Comparison of ENCODE assay signal across 25 cellular contexts in the genomic region with DNA sequence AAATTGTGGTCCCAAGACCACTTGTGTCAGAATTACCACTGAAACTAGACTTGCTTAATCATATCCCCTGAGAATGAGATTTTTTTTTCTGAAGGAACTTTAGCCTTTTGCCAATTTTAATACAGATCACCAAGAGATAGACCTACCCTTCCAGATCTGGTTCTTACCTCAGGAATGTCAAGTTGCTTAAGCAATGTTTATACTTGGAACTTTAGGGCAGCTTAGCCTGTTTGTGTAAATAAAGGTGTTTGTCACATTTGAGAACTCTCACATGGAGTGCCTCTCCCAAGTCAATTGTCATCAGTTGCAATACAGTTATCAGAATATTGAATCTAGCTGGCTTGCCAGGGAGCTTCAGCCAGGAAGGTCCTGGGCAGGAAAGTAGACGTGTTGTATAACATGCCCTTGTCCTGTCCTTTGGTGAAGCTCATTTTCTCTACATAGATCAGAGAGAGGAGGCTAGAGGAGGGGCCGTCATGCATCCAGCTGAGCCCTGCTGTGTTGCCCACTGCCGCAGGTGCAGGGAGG. TPM values are rescaled to one million over a fixed set of nuclear protein-coding genes. Genes with fewer than 3 reads are reported as not detected.
A peak's percentile ranks its signal among the peaks of the same experiment; 100 is the strongest.
DNase-seq lines count a peak whose midpoint lies in the region; ATAC-seq and TF ChIP-seq lines count a peak whose summit lies in the region.
"Had no signal": no experiment of that assay in that cellular context is flagged by ENCODE, and none has a peak within 500 bp of the region (broad histone marks: within the 10 kb centered on the region; RNA-seq: fewer than 3 reads in every experiment).

No MANE protein-coding gene starts in this region.

- POLR2A ChIA-PET in MCF 10A (lab: Yijun Ruan, JAX), result interaction anchor here (0.7 to 0.9 kb wide), 2 partner anchors 18 to 34 kb away, joined by 3 read pairs; no protein-coding TSS in a partner anchor

- DNase-seq in MCF 10A (ENCODE audit: unreplicated experiment), result no peak
- no peak for DNase-seq in mammary epithelial cell
- peak; percentile 2 for DNase-seq in amniotic epithelial cell (ENCODE audit: low read depth)
- DNase-seq in lung (ENCODE audit: low spot score), result peak; percentile 36
- no peak for DNase-seq in transverse colon
- DNase-seq in NCI-H446 treated with DMSO at 0.1 percent for 48 hours (lab: John Stamatoyannopoulos, UW), result no peak
- DNase-seq in SHP77 (lab: John Stamatoyannopoulos, UW), result no peak
- DNase-seq: 8988T; activated CD4-positive, alpha-beta T cell treated with anti-CD3 and anti-CD28 coated beads for 36 hours; AML-193; COR-L47; effector CD4-positive, alpha-beta T cell; kidney glomerular epithelial cell; MV-4-11; naive thymus-derived CD8-positive, alpha-beta T cell; NCI-H1694; NCI-H2171 treated with DMSO at 0.1 percent for 48 hours; NCI-H526 treated with DMSO at 0.1 percent for 48 hours; ovary; SHP77 treated with DMSO at 0.1 percent for 48 hours; T-cell had no signal

- no peaks in the 10 kb centered on the region for H3K36me3 Mint-ChIP-seq in MCF 10A (ENCODE audit: insufficient read depth, unreplicated experiment)
- H3K36me3 Mint-ChIP-seq: naive thymus-derived CD8-positive, alpha-beta T cell had no signal

- no peak for TF ChIP-seq EP300 in transverse colon (IDR thresholded peaks at IDR 0.05; ENCODE audit: low read depth)

- H3K4me1 ChIP-seq in mammary epithelial cell (ENCODE audit: insufficient read depth, low read length) (peaks cover 16% of the 10 kb centered on the region), lung (ENCODE audit: control insufficient read depth in 2 of 2, insufficient read depth in 2 of 2, low read length in 2 of 2) (peaks cover 20 to 26% of the 10 kb centered on the region in 2 donors), transverse colon (peaks cover 29 to 46% (median 34%) of the 10 kb centered on the region in 4 donors)

- in situ Hi-C loops in mammary epithelial cell (cut with MboI; ENCODE audit: low sequenced_read_pairs in 2 of 2), result no loop called here
- in situ Hi-C loops in transverse colon (cut with MboI; ENCODE audit: low pct_ligation_motif_present in 1 of 4, low pct_unique_long_range_greater_than_20kb in 1 of 4, low sequenced_read_pairs in 3 of 4), result no loop called here

- no peak overlapping the region for H3K4me3 Mint-ChIP-seq in MCF 10A (ENCODE audit: unreplicated experiment)
- H3K4me3 Mint-ChIP-seq: activated CD4-positive, alpha-beta T cell treated with anti-CD3 and anti-CD28 coated beads for 36 hours; activated naive CD4-positive, alpha-beta T cell treated with anti-CD3 and anti-CD28 coated beads, Interleukin-2, amount 50 U/mL, for 24 hours; mesothelial cell of epicardium; naive thymus-derived CD8-positive, alpha-beta T cell; T-cell had no signal

- intact Hi-C loops in MCF 10A (cut with micrococcal nuclease), result no loop called here
- intact Hi-C loops in mammary epithelial cell (cut with micrococcal nuclease), result no loop called here
- intact Hi-C loops in transverse colon (cut with DNase I; ENCODE audit: low total_unique reads), result no loop called here

- H3K9me3 ChIP-seq in mammary epithelial cell (replicated peaks; ENCODE audit: insufficient read depth, low read length), result no peaks in the 10 kb centered on the region
- no peaks in the 10 kb centered on the region for H3K9me3 ChIP-seq in lung (ENCODE audit: control insufficient read depth in 2 of 2, insufficient read depth in 1 of 2, low read length in 1 of 2)
- H3K9me3 ChIP-seq in transverse colon, result no peaks in the 10 kb centered on the region
- H3K9me3 ChIP-seq: ovary had no signal

- no peak overlapping the region for H3K4me3 ChIP-seq in mammary epithelial cell (replicated peaks in 1 of 3; ENCODE audit: insufficient read depth in 1 of 3, low read depth in 2 of 3, low read length in 3 of 3)
- H3K4me3 ChIP-seq in lung, result no peak overlapping the region
- H3K4me3 ChIP-seq in transverse colon, result no peak overlapping the region
- H3K4me3 ChIP-seq: ovary had no signal

- H2AFZ ChIP-seq in mammary epithelial cell (ENCODE audit: low read depth, low read length), result no peak overlapping the region

- no peak overlapping the region for H3K9ac ChIP-seq in mammary epithelial cell (ENCODE audit: insufficient read depth, low read length)
- H3K9ac ChIP-seq: KMS-11 had no signal

- H3K27ac Mint-ChIP-seq in MCF 10A (ENCODE audit: low read depth, unreplicated experiment), result peak overlapping the region; percentile 61
- H3K27ac Mint-ChIP-seq: activated CD4-positive, alpha-beta T cell treated with anti-CD3 and anti-CD28 coated beads for 36 hours; activated naive CD4-positive, alpha-beta T cell treated with anti-CD3 and anti-CD28 coated beads, Interleukin-2, amount 50 U/mL, for 24 hours had no signal

- H3K4me1 Mint-ChIP-seq in MCF 10A (ENCODE audit: insufficient read depth, unreplicated experiment), result peaks cover 14% of the 10 kb centered on the region

- H3K27me3 Mint-ChIP-seq in MCF 10A (ENCODE audit: insufficient read depth, unreplicated experiment), result no peaks in the 10 kb centered on the region
- H3K27me3 Mint-ChIP-seq: activated CD4-positive, alpha-beta T cell treated with anti-CD3 and anti-CD28 coated beads for 36 hours; activated naive CD4-positive, alpha-beta T cell treated with anti-CD3 and anti-CD28 coated beads, Interleukin-2, amount 50 U/mL, for 24 hours; T-cell had no signal

- H3K4me2 ChIP-seq in mammary epithelial cell (ENCODE audit: insufficient read depth, low read depth, low read length), result no peak overlapping the region
- H3K4me2 ChIP-seq: KMS-11 had no signal

- no peaks in the 10 kb centered on the region for H3K79me2 ChIP-seq in mammary epithelial cell (ENCODE audit: insufficient read depth, low read length)

- WGBS in mammary epithelial cell (ENCODE audit: low coverage, missing lambda C conversion rate), result 67% methylated on average over 3 of the region's 3 CpGs
- 58 to 83% methylated on average over 3 of the region's 3 CpGs for WGBS in lung, 2 donors
- 75 to 89% methylated on average over 2 to 3 of the region's 3 CpGs for WGBS in transverse colon (ENCODE audit: low coverage in 1 of 2), 2 donors

- no peaks in the 10 kb centered on the region for H3K9me3 Mint-ChIP-seq in MCF 10A (ENCODE audit: unreplicated experiment)
- H3K9me3 Mint-ChIP-seq: activated naive CD4-positive, alpha-beta T cell treated with anti-CD3 and anti-CD28 coated beads, Interleukin-2, amount 50 U/mL, for 24 hours had no signal

- dilution Hi-C loops in mammary epithelial cell (cut with HindIII; ENCODE audit: low sequenced_read_pairs), result no loop called here

- H4K20me1 ChIP-seq in mammary epithelial cell (ENCODE audit: insufficient read depth, low read length), result no peaks in the 10 kb centered on the region

- no peak for TF ChIP-seq CTCF in MCF 10A (IDR thresholded peaks at IDR 0.05; ENCODE audit: unreplicated experiment)
- TF ChIP-seq CTCF in mammary epithelial cell (conservative IDR thresholded peaks at IDR 0.05 in 1 of 2, IDR thresholded peaks at IDR 0.05 in 1 of 2; ENCODE audit: extremely low read depth in 1 of 2, insufficient read depth in 1 of 2, low read depth in 1 of 2, low read length in 2 of 2), result no peak
- no peak for TF ChIP-seq CTCF in lung (IDR thresholded peaks at IDR 0.05; ENCODE audit: control extremely low read depth, extremely low read depth)
- TF ChIP-seq CTCF in transverse colon (IDR thresholded peaks at IDR 0.05), result no peak

- H3K36me3 ChIP-seq in mammary epithelial cell (ENCODE audit: insufficient read depth, low read length), result no peaks in the 10 kb centered on the region
- H3K36me3 ChIP-seq in lung (ENCODE audit: control insufficient read depth in 2 of 2, insufficient read depth in 2 of 2, low read length in 2 of 2), result no peaks in the 10 kb centered on the region
- no peaks in the 10 kb centered on the region for H3K36me3 ChIP-seq in transverse colon
- H3K36me3 ChIP-seq: ovary had no signal

- BruUV-seq in MCF 10A (replicated peaks; lab: Mats Ljungman, UMichigan), result no TSS peak
- no TSS peak for BruUV-seq in mammary epithelial cell (replicated peaks; lab: Mats Ljungman, UMichigan)

- CTCF ChIA-PET in MCF 10A (lab: Yijun Ruan, JAX) (interaction anchor here (0.6 to 2.8 kb wide), 4 partner anchors 34 to 441 kb away, joined by 3 to 10 read pairs (median 3); no protein-coding TSS in a partner anchor), mammary epithelial cell (lab: Charles Lee; ENCODE audit: low non-redundant PET) (no interaction called here)

- no peak for TF ChIP-seq POLR2A in transverse colon (IDR thresholded peaks at IDR 0.05)

- H3K27ac ChIP-seq in mammary epithelial cell (ENCODE audit: insufficient read depth, low read depth, low read length), result no peak overlapping the region
- peak overlapping the region; percentile 84 to 93 for H3K27ac ChIP-seq in lung (ENCODE audit: low read depth in 1 of 2, low read length in 1 of 2)
- H3K27ac ChIP-seq in transverse colon, result peak overlapping the region; percentile 45 to 94 (median 88)
- H3K27ac ChIP-seq: KMS-11 had no signal

- ATAC-seq in lung (ENCODE audit: insufficient read depth, low FRiP score) (no peak), GM21528 (IDR thresholded peaks at IDR 0.05; ENCODE audit: low FRiP score, unreplicated experiment) (no peak)
- ATAC-seq: activated CD4-positive, alpha-beta T cell treated with anti-CD3 and anti-CD28 coated beads for 36 hours; naive thymus-derived CD8-positive, alpha-beta T cell; T-cell had no signal

- no peaks in the 10 kb centered on the region for H3K27me3 ChIP-seq in mammary epithelial cell (ENCODE audit: insufficient read depth, low read length)
- no peaks in the 10 kb centered on the region for H3K27me3 ChIP-seq in lung (ENCODE audit: control insufficient read depth, insufficient read depth)
- H3K27me3 ChIP-seq in transverse colon, result no peaks in the 10 kb centered on the region
- H3K27me3 ChIP-seq: ovary had no signal

RNA-seq across cellular contexts. Expression of a gene that starts 3.9 kb away (rescaled TPM):
- 8.5 and 9.7 TPM in 2 replicates for total RNA-seq in MCF 10A (2022)
- 1 to 10 TPM; 5.7 to 7.5 TPM for total RNA-seq in mammary epithelial cell
- polyA plus RNA-seq in mammary epithelial cell, result 4.5 TPM
- polyA minus RNA-seq in mammary epithelial cell, result 23.1 TPM
- total RNA-seq in lung, result 10 to 100 TPM; 46.7 to 58.8 TPM
- 10 to 100 TPM; 20.5 to 27.4 TPM for polyA plus RNA-seq in lung
- total RNA-seq in transverse colon, result 100 to 1,000 TPM in 1 of 4 donors, 10 to 100 TPM in 3; 35.6 to 107 (median 66.5) TPM

Comparison
In these comparisons a context has a peak if more than half of its experiments do, and no peak if none do; other contexts are left out.
1. DNase-seq: peak in amniotic epithelial cell (single experiment) and lung (single experiment); none in MCF 10A (single experiment), mammary epithelial cell (single experiment), transverse colon (single experiment), NCI-H446 treated with DMSO at 0.1 percent for 48 hours (single experiment) and SHP77 (0 of 2).